ENCODE assay signal across 9 cellular contexts in genomic region chr9:94921072-94921471, GRCh38.
A peak's percentile ranks its signal among the peaks of the same experiment; 100 is the strongest.
DNase-seq lines count a peak whose midpoint lies in the region; ATAC-seq and TF ChIP-seq lines count a peak whose summit lies in the region.
"Had no signal": no experiment of that assay in that cellular context is flagged by ENCODE, and none has a peak within 500 bp of the region (broad histone marks: within the 10 kb centered on the region; RNA-seq: fewer than 3 reads in every experiment).

No MANE protein-coding gene starts in this region.

- no peak overlapping the region for H2AFZ ChIP-seq in neuronal stem cell (ENCODE audit: low read length)

- CTCF ChIA-PET in AG04449 (lab: Yijun Ruan, JAX): interaction anchor here (1.1 to 1.6 kb wide), 2 partner anchors 138 to 139 kb away, joined by 4 read pairs; no protein-coding TSS in a partner anchor
- CTCF ChIA-PET in RWPE1 (lab: Yijun Ruan, JAX): no interaction called here

- no peaks in the 10 kb centered on the region for H3K27me3 ChIP-seq in esophagus squamous epithelium
- no peaks in the 10 kb centered on the region for H3K27me3 ChIP-seq in neuronal stem cell (ENCODE audit: control insufficient read depth in 3 of 3, insufficient read depth in 3 of 3, low read depth in 1 of 3, low read length in 3 of 3)

- peaks cover 41 to 100% (median 71%) of the 10 kb centered on the region in 3 donors for H3K4me1 ChIP-seq in esophagus squamous epithelium
- H3K4me1 ChIP-seq in neuronal stem cell (ENCODE audit: control insufficient read depth in 2 of 2, insufficient read depth in 1 of 2, low read depth in 1 of 2, low read length in 2 of 2): peaks cover 25 to 40% of the 10 kb centered on the region in 2 donors

- DNase-seq in AG04449 (ENCODE audit: low read depth, low spot score) (no peak), RWPE1 (ENCODE audit: low spot score) (peak; percentile 57), esophagus squamous epithelium (lab: John Stamatoyannopoulos, UW) (no peak), neuronal stem cell (ENCODE audit: low spot score) (no peak), DMS53 treated with DMSO at 0.1 percent for 48 hours (lab: John Stamatoyannopoulos, UW; ENCODE audit: unreplicated experiment) (no peak), putamen (ENCODE audit: low spot score) (no peak), cerebellar nuclear complex (lab: John Stamatoyannopoulos, UW) (no peak)
- DNase-seq in activated naive CD4-positive, alpha-beta T cell treated with anti-CD3 and anti-CD28 coated beads, Interleukin-2, amount 50 U/mL, for 72 hours (ENCODE audit: low spot score in 2 of 2): no peak
- DNase-seq: effector CD4-positive, alpha-beta T cell had no signal

- no peak overlapping the region for H2BK5ac ChIP-seq in neuronal stem cell (ENCODE audit: low read length)

- H3K27ac ChIP-seq in RWPE1 (peak overlapping the region; percentile 96), esophagus squamous epithelium (peak overlapping the region; percentile 72 to 90 (median 86)), neuronal stem cell (replicated peaks; ENCODE audit: low read length) (peak overlapping the region; percentile 5)

- H3K4me3 ChIP-seq in AG04449 (ENCODE audit: low read depth, low read length): peak overlapping the region; percentile 16; the same call in 1 of the 2 replicates
- no peak overlapping the region for H3K4me3 ChIP-seq in esophagus squamous epithelium
- no peak overlapping the region for H3K4me3 ChIP-seq in neuronal stem cell (ENCODE audit: low read length in 2 of 2)

- H3K4ac ChIP-seq in neuronal stem cell (ENCODE audit: low read length): no peak overlapping the region

- intact Hi-C loops in esophagus squamous epithelium (cut with DNase I): loop anchor here (10.0 kb wide), 1 partner anchor 84 kb away; no protein-coding TSS in a partner anchor

- H3K4me2 ChIP-seq in neuronal stem cell (ENCODE audit: insufficient read depth, low read length, poor library complexity, severe bottlenecking): no peak overlapping the region

- H2AK5ac ChIP-seq in neuronal stem cell (ENCODE audit: low read depth, low read length): no peak overlapping the region

- H3K18ac ChIP-seq in neuronal stem cell (ENCODE audit: low read length): no peak overlapping the region

- no peak overlapping the region for H4K8ac ChIP-seq in neuronal stem cell (ENCODE audit: low read depth, low read length)

- H4K91ac ChIP-seq in neuronal stem cell (ENCODE audit: low read depth, low read length, poor library complexity): no peak overlapping the region

- H3K27ac Mint-ChIP-seq in activated naive CD4-positive, alpha-beta T cell treated with anti-CD3 and anti-CD28 coated beads, Interleukin-2, amount 50 U/mL, for 72 hours: no peak overlapping the region

- H3K14ac ChIP-seq in neuronal stem cell (ENCODE audit: low read length): no peak overlapping the region

- TF ChIP-seq CTCF in AG04449 (IDR thresholded peaks at IDR 0.05; ENCODE audit: insufficient read depth, low read length, missing control alignments): no peak
- TF ChIP-seq CTCF in RWPE1 (conservative IDR thresholded peaks at IDR 0.05; ENCODE audit: low read depth): no peak
- no peak for TF ChIP-seq CTCF in esophagus squamous epithelium (IDR thresholded peaks at IDR 0.05)

- 39 to 65% methylated on average over 8 of the region's 8 CpGs for WGBS in esophagus squamous epithelium, 2 donors
- no CpG with 5 or more reads among the region's 8 CpGs for WGBS in neuronal stem cell (ENCODE audit: extremely low coverage in 2 of 2, insufficient read length in 2 of 2, insufficient replicate concordance in 1 of 2), 2 donors

- ATAC-seq in activated naive CD4-positive, alpha-beta T cell treated with anti-CD3 and anti-CD28 coated beads, Interleukin-2, amount 50 U/mL, for 72 hours: no peak

- H3K36me3 Mint-ChIP-seq in activated naive CD4-positive, alpha-beta T cell treated with anti-CD3 and anti-CD28 coated beads, Interleukin-2, amount 50 U/mL, for 72 hours: no peaks in the 10 kb centered on the region

- H3K36me3 ChIP-seq in esophagus squamous epithelium (no peaks in the 10 kb centered on the region), neuronal stem cell (replicated peaks in 1 of 2; ENCODE audit: control insufficient read depth in 2 of 2, insufficient read depth in 2 of 2, low read length in 2 of 2) (no peaks in the 10 kb centered on the region)

- no peak overlapping the region for H2BK12ac ChIP-seq in neuronal stem cell (ENCODE audit: low read length)

- H3K9me3 ChIP-seq in esophagus squamous epithelium (no peaks in the 10 kb centered on the region), neuronal stem cell (replicated peaks in 1 of 2; ENCODE audit: control insufficient read depth in 2 of 2, insufficient read depth in 1 of 2, low read depth in 1 of 2, low read length in 2 of 2) (no peaks in the 10 kb centered on the region)

- no peak overlapping the region for H3K23ac ChIP-seq in neuronal stem cell (ENCODE audit: low read depth, low read length, poor library complexity)

- no peak overlapping the region for H2BK120ac ChIP-seq in neuronal stem cell (ENCODE audit: low read depth, low read length)

- no peak overlapping the region for H2BK15ac ChIP-seq in neuronal stem cell (ENCODE audit: low read length)

- no peaks in the 10 kb centered on the region for H3K79me1 ChIP-seq in neuronal stem cell (ENCODE audit: low read depth, low read length)

- H3K9me3 Mint-ChIP-seq in activated naive CD4-positive, alpha-beta T cell treated with anti-CD3 and anti-CD28 coated beads, Interleukin-2, amount 50 U/mL, for 72 hours: no peaks in the 10 kb centered on the region

- no peak for TF ChIP-seq POLR2A in esophagus squamous epithelium (IDR thresholded peaks at IDR 0.05)

- POLR2A ChIA-PET in AG04449 (lab: Yijun Ruan, JAX) (interaction anchor here (0.9 to 2.4 kb wide), 5 partner anchors 16 to 82 kb away, joined by 3 to 9 read pairs (median 4); no protein-coding TSS in a partner anchor), RWPE1 (lab: Yijun Ruan, JAX; ENCODE audit: low non-redundant PET) (no interaction called here)

- no peak overlapping the region for H3K9ac ChIP-seq in neuronal stem cell (ENCODE audit: low read depth, low read length, poor library complexity)

Comparison
In these comparisons a context has a peak if more than half of its experiments do, and no peak if none do; other contexts are left out.
1. H3K27ac ChIP-seq: peak in every context shown above with its lines; median percentile 96 in RWPE1; 86 in esophagus squamous epithelium; 5 in neuronal stem cell.